In the genomic region with DNA sequence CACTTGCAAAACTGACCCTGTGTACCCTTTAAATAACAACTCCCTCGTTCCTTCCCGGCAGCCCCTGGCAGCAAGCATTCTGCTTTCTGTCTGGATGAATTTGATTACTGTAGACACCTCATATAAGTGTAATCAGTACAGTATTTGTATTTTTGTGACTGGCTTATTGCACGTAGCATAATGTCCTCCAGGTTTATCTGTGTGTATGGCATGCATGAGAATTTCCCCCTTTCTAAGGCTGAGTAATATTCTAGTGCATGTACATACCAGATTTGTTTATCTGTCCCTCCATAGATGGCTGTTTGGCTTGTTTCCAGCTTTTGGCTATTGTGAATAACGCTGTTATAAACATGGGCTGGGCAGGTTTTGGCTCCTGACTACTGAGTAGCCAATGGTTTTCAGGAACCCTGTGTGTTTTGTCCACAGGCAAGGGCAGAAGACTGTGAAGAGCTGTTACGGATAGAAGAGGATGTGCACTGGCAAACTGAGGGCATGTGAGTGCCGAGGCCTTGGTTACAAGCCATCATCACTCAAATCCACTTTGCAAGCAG, we compare ENCODE assay signal across 15 cellular contexts.
DNase-seq lines count a peak whose midpoint lies in the region; ATAC-seq and TF ChIP-seq lines count a peak whose summit lies in the region.
"Had no signal": no experiment of that assay in that cellular context is flagged by ENCODE, and none has a peak within 500 bp of the region (broad histone marks: within the 10 kb centered on the region; RNA-seq: fewer than 3 reads in every experiment).

No MANE protein-coding gene starts in this region.

- no peak for TF ChIP-seq EP300 in gastroesophageal sphincter (IDR thresholded peaks at IDR 0.05)
- TF ChIP-seq EP300 in stomach (IDR thresholded peaks at IDR 0.05), result no peak

- ATAC-seq in gastroesophageal sphincter (no peak), GM18873 (IDR thresholded peaks at IDR 0.05; ENCODE audit: low FRiP score, unreplicated experiment) (no peak)
- ATAC-seq: body of pancreas, mucosa of descending colon had no signal

- H3K27ac Mint-ChIP-seq in activated naive CD8-positive, alpha-beta T cell treated with anti-CD3 and anti-CD28 coated beads for 36 hours, result no peak overlapping the region
- H3K27ac Mint-ChIP-seq: stimulated activated naive CD8-positive, alpha-beta T cell treated with anti-CD3 and anti-CD28 coated beads, Interleukin-15, Interleukin-2, amounts not matched to agents 100 ng/mL and 50 ng/mL, for 24 hours had no signal

- no peaks in the 10 kb centered on the region for H3K9me3 ChIP-seq in ascending aorta
- H3K9me3 ChIP-seq in gastroesophageal sphincter, result no peaks in the 10 kb centered on the region
- no peaks in the 10 kb centered on the region for H3K9me3 ChIP-seq in stomach
- H3K9me3 ChIP-seq: body of pancreas, mucosa of descending colon had no signal

- no peak overlapping the region for H3K4me3 Mint-ChIP-seq in activated naive CD8-positive, alpha-beta T cell treated with anti-CD3 and anti-CD28 coated beads for 36 hours
- H3K4me3 Mint-ChIP-seq: stimulated activated naive CD8-positive, alpha-beta T cell treated with anti-CD3 and anti-CD28 coated beads, Interleukin-15, Interleukin-2, amounts not matched to agents 100 ng/mL and 50 ng/mL, for 24 hours had no signal

- DNase-seq in HUDEP-2 (lab: John Stamatoyannopoulos, UW; ENCODE audit: unreplicated experiment in 76 of 76) (peak in 65 of 76 experiments; percentile 8 to 91 (median 53)), ascending aorta (ENCODE audit: low spot score in 2 of 2) (no peak), stomach (no peak), HT-29 (ENCODE audit: low spot score) (no peak)
- no peak for DNase-seq in activated naive CD8-positive, alpha-beta T cell treated with anti-CD3 and anti-CD28 coated beads for 36 hours
- DNase-seq: body of pancreas, C1 segment of cervical spinal cord, glutamatergic neuron, GM23248, mucosa of descending colon, NCI-H2227 treated with DMSO at 0.1 percent for 48 hours had no signal

- no peaks in the 10 kb centered on the region for H3K4me1 Mint-ChIP-seq in activated naive CD8-positive, alpha-beta T cell treated with anti-CD3 and anti-CD28 coated beads for 36 hours

- TF ChIP-seq CTCF in ascending aorta (IDR thresholded peaks at IDR 0.05), result no peak
- no peak for TF ChIP-seq CTCF in gastroesophageal sphincter (IDR thresholded peaks at IDR 0.05)
- no peak for TF ChIP-seq CTCF in stomach (IDR thresholded peaks at IDR 0.05)

- peaks cover 16% of the 10 kb centered on the region for H3K36me3 Mint-ChIP-seq in activated naive CD8-positive, alpha-beta T cell treated with anti-CD3 and anti-CD28 coated beads for 36 hours

- 29 to 36% methylated on average over 4 of the region's 6 CpGs for WGBS in gastroesophageal sphincter (ENCODE audit: low coverage in 1 of 2), 2 donors
- 61 to 74% (median 72%) methylated on average over 6 of the region's 6 CpGs for WGBS in stomach, 5 donors

- H3K4me3 ChIP-seq in ascending aorta (peak overlapping the region in 1 of 2 donors; percentile 1), gastroesophageal sphincter (no peak overlapping the region), stomach (no peak overlapping the region)
- H3K4me3 ChIP-seq: body of pancreas, GM23248, mucosa of descending colon, smooth muscle cell had no signal

- no peaks in the 10 kb centered on the region for H3K27me3 ChIP-seq in ascending aorta
- H3K27me3 ChIP-seq in gastroesophageal sphincter, result no peaks in the 10 kb centered on the region
- H3K27me3 ChIP-seq in stomach, result no peaks in the 10 kb centered on the region
- H3K27me3 ChIP-seq: body of pancreas had no signal

- no peaks in the 10 kb centered on the region for H3K9me3 Mint-ChIP-seq in activated naive CD8-positive, alpha-beta T cell treated with anti-CD3 and anti-CD28 coated beads for 36 hours
- H3K9me3 Mint-ChIP-seq: stimulated activated naive CD8-positive, alpha-beta T cell treated with anti-CD3 and anti-CD28 coated beads, Interleukin-15, Interleukin-2, amounts not matched to agents 100 ng/mL and 50 ng/mL, for 24 hours had no signal

- H3K4me1 ChIP-seq in ascending aorta (peaks cover 4 to 10% of the 10 kb centered on the region in 2 donors), gastroesophageal sphincter (peaks cover 9 to 36% (median 12%) of the 10 kb centered on the region in 3 donors), stomach (peaks cover 0 to 34% (median 19%) of the 10 kb centered on the region in 4 donors)

- H3K27ac ChIP-seq in ascending aorta, result peak overlapping the region; percentile 45 to 47
- peak overlapping the region; percentile 2 to 70 (median 36) for H3K27ac ChIP-seq in gastroesophageal sphincter
- peak overlapping the region in 3 of 5 donors; percentile 1 to 54 (median 51) for H3K27ac ChIP-seq in stomach
- H3K27ac ChIP-seq: body of pancreas, GM23248 had no signal

- no peaks in the 10 kb centered on the region for H3K27me3 Mint-ChIP-seq in activated naive CD8-positive, alpha-beta T cell treated with anti-CD3 and anti-CD28 coated beads for 36 hours
- H3K27me3 Mint-ChIP-seq: stimulated activated naive CD8-positive, alpha-beta T cell treated with anti-CD3 and anti-CD28 coated beads, Interleukin-15, Interleukin-2, amounts not matched to agents 100 ng/mL and 50 ng/mL, for 24 hours had no signal

- peaks cover 14 to 35% of the 10 kb centered on the region in 2 donors for H3K36me3 ChIP-seq in ascending aorta
- peaks cover 0 to 73% of the 10 kb centered on the region in 2 donors for H3K36me3 ChIP-seq in gastroesophageal sphincter
- peaks cover 42 to 72% (median 69%) of the 10 kb centered on the region in 4 donors for H3K36me3 ChIP-seq in stomach

- intact Hi-C loops in ascending aorta (cut with DNase I), result no loop called here
- intact Hi-C loops in stomach (cut with DNase I; ENCODE audit: low total_unique reads), result no loop called here

- TF ChIP-seq POLR2A in gastroesophageal sphincter (IDR thresholded peaks at IDR 0.05) (no peak), stomach (IDR thresholded peaks at IDR 0.05) (no peak)

Comparison
In these comparisons a context has a peak if more than half of its experiments do, and no peak if none do; other contexts are left out.
1. DNase-seq: peak in HUDEP-2 (65 of 76); none in ascending aorta (0 of 2), stomach (single experiment), HT-29 (single experiment) and activated naive CD8-positive, alpha-beta T cell treated with anti-CD3 and anti-CD28 coated beads for 36 hours (single experiment).
2. Peak in every context shown above with its lines, with median percentiles within 50 percentile points of each other: H3K27ac ChIP-seq.